ENCODE assay signal across 11 cellular contexts in the genomic region with DNA sequence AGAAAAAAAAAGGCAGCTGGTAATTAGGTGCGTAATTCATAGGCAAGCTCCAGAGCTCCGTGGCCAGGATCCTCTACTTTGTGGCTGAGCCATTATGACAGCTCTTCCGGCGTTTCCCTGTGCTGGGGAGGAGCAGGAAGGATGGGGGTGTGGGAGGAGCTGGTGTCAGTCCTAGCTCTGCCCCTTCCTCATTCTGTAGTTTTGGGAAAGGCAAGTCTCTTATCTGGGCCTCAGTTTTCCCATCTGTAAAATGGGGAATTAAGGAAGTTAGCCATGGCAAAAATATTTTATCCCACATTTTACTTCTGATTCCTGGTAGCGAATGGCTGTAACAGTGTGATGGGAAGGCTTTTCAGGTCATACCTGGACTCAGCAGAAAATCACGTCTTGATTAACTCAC.
"Had no signal": no experiment of that assay in that cellular context is flagged by ENCODE, and none has a peak within 500 bp of the region (broad histone marks: within the 10 kb centered on the region; RNA-seq: fewer than 3 reads in every experiment).

No MANE protein-coding gene starts in this region.

- H3K36me3 ChIP-seq: adrenal gland, ovary had no signal

- H3K4me1 ChIP-seq: adrenal gland had no signal

- FAIRE-seq: colon, frontal cortex, urothelium cell line had no signal

- H3K4me3 ChIP-seq: adrenal gland, ovary had no signal

- H3K9me3 ChIP-seq: adrenal gland, ovary had no signal

- DNase-seq: activated B cell treated with CpG ODN at 0.5 μM for 24 hours; activated CD8-positive, alpha-beta memory T cell treated with anti-CD3 and anti-CD28 coated beads for 24 hours; activated naive CD4-positive, alpha-beta T cell treated with anti-CD3 and anti-CD28 coated beads, Interleukin-2, amount 50 U/mL, for 16 hours; adrenal gland; nephron progenitor cell; ovary; stimulated activated CD4-positive, alpha-beta T cell treated with anti-CD3 and anti-CD28 coated beads, Interleukin-2, amount 100 ng/mL, for 48 hours; T1000 had no signal

- H3K27ac ChIP-seq: adrenal gland, ovary had no signal

- H3K27me3 ChIP-seq: adrenal gland, ovary had no signal
